In genomic region chr4:33465565-33465964, GRCh38 we compare ENCODE assay signal across 28 cellular contexts.
"Had no signal": no experiment of that assay in that cellular context is flagged by ENCODE, and none has a peak within 500 bp of the region (broad histone marks: within the 10 kb centered on the region; RNA-seq: fewer than 3 reads in every experiment).

No MANE protein-coding gene starts in this region.

- H3K79me2 ChIP-seq: parathyroid adenoma had no signal

- H3K36me3 ChIP-seq: neural progenitor cell, ovary, spleen, suprapubic skin, tibial artery, transverse colon, upper lobe of right lung, uterus had no signal

- H3K27me3 ChIP-seq: neural progenitor cell, ovary, spleen, suprapubic skin, testis, tibial artery, transverse colon, upper lobe of right lung, uterus had no signal

- H3K4me2 ChIP-seq: neural progenitor cell, smooth muscle cell had no signal

- ATAC-seq: natural killer cell; psoas muscle; right cardiac atrium; sciatic nerve; stimulated activated memory B cell treated with anti-CD40 and anti-IgM and Interleukin-4, amounts not matched to agents 10 μg/mL and 1 μg/mL and 100 μg/mL, for 72 hours; stimulated activated naive CD8-positive, alpha-beta T cell treated with anti-CD3 and anti-CD28 coated beads, Interleukin-15, amount 100 ng/mL, for 72 hours; stimulated activated naive CD8-positive, alpha-beta T cell treated with anti-CD3 and anti-CD28 coated beads, Interleukin-15, Interleukin-2, amounts not matched to agents 100 U/mL and 50 U/mL, for 24 hours; upper lobe of right lung had no signal

- H3K9ac ChIP-seq: neural progenitor cell, parathyroid adenoma had no signal

- H3K4me3 ChIP-seq: neural progenitor cell, ovary, psoas muscle, skin epidermis, smooth muscle cell, spleen, suprapubic skin, testis, tibial artery, transverse colon, upper lobe of right lung, uterus had no signal

- H2AFZ ChIP-seq: neural progenitor cell, parathyroid adenoma had no signal

- H3K4me1 ChIP-seq: neural progenitor cell, parathyroid adenoma, psoas muscle, spleen, suprapubic skin, testis, tibial artery, transverse colon, upper lobe of right lung, uterus had no signal

- H3K9me3 ChIP-seq: ovary, psoas muscle, suprapubic skin, testis, tibial artery, transverse colon, upper lobe of right lung had no signal

- H3K27ac ChIP-seq: neural progenitor cell, ovary, parathyroid adenoma, psoas muscle, skin epidermis, spleen, suprapubic skin, testis, tibial artery, transverse colon, upper lobe of right lung, uterus had no signal

- DNase-seq: natural killer cell; occipital lobe; ovary; posterior cingulate gyrus; psoas muscle; right cardiac atrium; spleen; stimulated activated CD4-positive, alpha-beta T cell treated with anti-CD3 and anti-CD28 coated beads, Interleukin-12 subunit alpha, Interleukin-12 subunit beta, amount 100 ng/mL, for 4 hours; stimulated activated CD4-positive, alpha-beta T cell treated with anti-CD3 and anti-CD28 coated beads, Interleukin-1b, Interleukin-23, amount 100 ng/mL, for 48 hours; stimulated activated CD4-positive, alpha-beta T cell treated with anti-CD3 and anti-CD28 coated beads, Interleukin-4, amount 100 ng/mL, for 1 hour; stimulated activated CD4-positive, alpha-beta T cell treated with anti-CD3 and anti-CD28 coated beads, Interleukin-4, amount 100 ng/mL, for 4 hours; stimulated activated CD8-positive, alpha-beta memory T cell treated with anti-CD3 and anti-CD28 coated beads, Interleukin-4, amount 100 ng/mL, for 48 hours; stimulated activated naive CD4-positive, alpha-beta T cell; stimulated activated naive CD8-positive, alpha-beta T cell treated with anti-CD3 and anti-CD28 coated beads, Interleukin-15, amount 100 ng/mL, for 72 hours; stimulated activated naive CD8-positive, alpha-beta T cell treated with anti-CD3 and anti-CD28 coated beads, Interleukin-15, Interleukin-2, amounts not matched to agents 100 U/mL and 50 U/mL, for 24 hours; substantia nigra; testis; tibial artery; transverse colon; upper lobe of right lung; uterus had no signal
